In genomic region chr6:21522773-21523490, GRCh38 we compare ENCODE assay signal across 11 cellular contexts.
A peak's percentile ranks its signal among the peaks of the same experiment; 100 is the strongest.
DNase-seq lines count a peak whose midpoint lies in the region; ATAC-seq and TF ChIP-seq lines count a peak whose summit lies in the region.
"Had no signal": no experiment of that assay in that cellular context is flagged by ENCODE, and none has a peak within 500 bp of the region (broad histone marks: within the 10 kb centered on the region; RNA-seq: fewer than 3 reads in every experiment).

No MANE protein-coding gene starts in this region.

- peak; percentile 26 for TF ChIP-seq CTCF in astrocyte of the spinal cord (IDR thresholded peaks at IDR 0.05; ENCODE audit: low read depth, low read length)

- in situ Hi-C loops in astrocyte of the spinal cord (cut with HindIII; ENCODE audit: low sequenced_read_pairs): no loop called here

- ATAC-seq in HG03196 (IDR thresholded peaks at IDR 0.05; ENCODE audit: unreplicated experiment) (no peak), left lobe of liver (no peak)

- no peak overlapping the region for H3K4me3 ChIP-seq in astrocyte of the spinal cord (ENCODE audit: low read depth, low read length)

- DNase-seq in NCI-H1436 (lab: John Stamatoyannopoulos, UW) (peak; percentile 46), NCI-H1436 treated with DMSO at 0.1 percent for 48 hours (lab: John Stamatoyannopoulos, UW) (no peak), NCI-H146 treated with DMSO at 0.1 percent for 48 hours (lab: John Stamatoyannopoulos, UW; ENCODE audit: unreplicated experiment) (peak; percentile 17), astrocyte of the spinal cord (ENCODE audit: low read depth, low spot score) (no peak), nucleus accumbens (lab: John Stamatoyannopoulos, UW) (peak in 32 of 56 donors; percentile 1 to 54 (median 20)), RPMI8226 (no peak), left lobe of liver (ENCODE audit: low spot score) (no peak)
- DNase-seq: activated CD4-positive, alpha-beta memory T cell treated with anti-CD3 and anti-CD28 coated beads for 36 hours; activated naive CD8-positive, alpha-beta T cell treated with anti-CD3 and anti-CD28 coated beads, Interleukin-2, amount 10 ng/mL, durations not matched to agents 7 days and 5 days; Kasumi-1 had no signal

Comparison
In these comparisons a context has a peak if more than half of its experiments do, and no peak if none do; other contexts are left out.
1. DNase-seq: peak in NCI-H1436 (single experiment), NCI-H146 treated with DMSO at 0.1 percent for 48 hours (single experiment) and nucleus accumbens (32 of 56); none in NCI-H1436 treated with DMSO at 0.1 percent for 48 hours (single experiment), astrocyte of the spinal cord (single experiment), RPMI8226 (single experiment) and left lobe of liver (single experiment).